ENCODE assay signal across 9 cellular contexts in genomic region chr9:4936823-4937222, GRCh38. TPM values are rescaled to one million over a fixed set of nuclear protein-coding genes. Genes with fewer than 3 reads are reported as not detected.
DNase-seq lines count a peak whose midpoint lies in the region; ATAC-seq and TF ChIP-seq lines count a peak whose summit lies in the region.
"Had no signal": no experiment of that assay in that cellular context is flagged by ENCODE, and none has a peak within 500 bp of the region (broad histone marks: within the 10 kb centered on the region; RNA-seq: fewer than 3 reads in every experiment).

No MANE protein-coding gene starts in this region.

- H3K9me3 Mint-ChIP-seq in HFFc6 = no peaks in the 10 kb centered on the region

- no peak overlapping the region for H3K27ac Mint-ChIP-seq in HFFc6

- H3K27me3 Mint-ChIP-seq in HFFc6 (ENCODE audit: insufficient read depth) = peaks cover 5% of the 10 kb centered on the region

- H3K36me3 Mint-ChIP-seq in HFFc6 (ENCODE audit: low read depth) = no peaks in the 10 kb centered on the region

- no peak for TF ChIP-seq CTCF in HFFc6 (IDR thresholded peaks at IDR 0.05)

- no peak overlapping the region for H3K4me3 Mint-ChIP-seq in HFFc6

- peak; percentile 10 for DNase-seq in germinal center (ENCODE audit: low spot score)
- DNase-seq in putamen (ENCODE audit: low spot score) = no peak
- DNase-seq in NCI-H82 treated with DMSO at 0.1 percent for 48 hours (lab: John Stamatoyannopoulos, UW; ENCODE audit: unreplicated experiment) = no peak
- DNase-seq in HFFc6 = no peak
- DNase-seq in NOMO-1 treated with dmso at 0.1 percent for 144 hours (lab: John Stamatoyannopoulos, UW; ENCODE audit: unreplicated experiment) = no peak
- DNase-seq: GF-D8 had no signal

- no peaks in the 10 kb centered on the region for H3K4me1 Mint-ChIP-seq in HFFc6 (ENCODE audit: low read depth)

- peak; percentile 63 for ATAC-seq in GM18502 (IDR thresholded peaks at IDR 0.05; ENCODE audit: poor library complexity, unreplicated experiment)
- peak; percentile 45 for ATAC-seq in GM21390 (IDR thresholded peaks at IDR 0.05; ENCODE audit: unreplicated experiment)
- ATAC-seq in HG03442 (IDR thresholded peaks at IDR 0.05; ENCODE audit: unreplicated experiment) = peak; percentile 54

RNA-seq across cellular contexts. Expression of gene JAK2, which starts 48.2 kb away (rescaled TPM):
- total RNA-seq in HFFc6 (2021; fragmentation: NEBNext Ultra II Directional; extraction: Animal tissue kit (Norgen Biotek cat#: 25700)) = 1 to 10 TPM; 5.0 to 6.5 (median 6.0) TPM
